10 cellular contexts compared by ENCODE assay signal in the genomic region with DNA sequence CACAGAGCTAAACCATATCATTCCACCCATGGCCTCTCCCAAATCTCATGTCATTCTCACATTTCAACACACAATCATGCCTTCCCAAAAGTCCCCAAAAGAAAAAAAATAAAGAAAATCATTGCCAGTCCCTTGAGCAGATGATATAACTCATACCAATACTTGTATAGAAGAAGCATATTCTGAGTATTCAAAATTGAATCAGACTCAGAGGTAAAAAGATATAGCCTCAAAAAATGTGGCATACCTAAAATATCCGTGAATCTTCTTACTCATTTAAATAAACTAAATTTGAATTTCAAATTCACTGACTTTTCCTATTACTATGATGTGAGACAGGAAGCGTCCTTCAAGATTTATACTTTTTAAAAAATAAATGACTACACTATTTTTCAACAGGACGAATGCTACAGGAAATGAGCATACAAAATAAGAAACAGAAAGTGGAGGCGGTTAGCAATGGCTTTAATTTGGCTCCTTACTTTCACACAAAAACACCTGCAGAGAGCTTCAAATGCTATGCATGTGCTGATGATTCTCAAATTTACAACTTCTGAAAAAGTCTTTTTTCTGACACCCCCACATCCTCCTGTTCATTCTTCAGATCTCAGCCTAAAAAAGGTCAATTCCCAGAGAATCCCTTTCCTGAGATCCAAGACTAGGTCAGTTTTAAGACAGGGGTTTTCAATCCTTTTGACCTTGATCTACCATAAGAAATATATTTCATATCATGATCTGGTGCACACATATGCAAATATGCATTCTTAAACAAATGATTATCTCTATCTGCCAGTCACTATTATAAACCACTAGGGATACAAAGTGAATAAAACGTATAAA. TPM values are rescaled to one million over a fixed set of nuclear protein-coding genes. Genes with fewer than 3 reads are reported as not detected.
DNase-seq lines count a peak whose midpoint lies in the region; ATAC-seq, FAIRE-seq and TF ChIP-seq lines count a peak whose summit lies in the region.
"Had no signal": no experiment of that assay in that cellular context is flagged by ENCODE, and none has a peak within 500 bp of the region (broad histone marks: within the 10 kb centered on the region; RNA-seq: fewer than 3 reads in every experiment).

No MANE protein-coding gene starts in this region.

- no peak for TF ChIP-seq POLR2A in thyroid gland (IDR thresholded peaks at IDR 0.05)

- intact Hi-C loops in lower lobe of right lung (cut with DNase I): no loop called here
- intact Hi-C loops in thyroid gland (cut with DNase I): no loop called here

- TF ChIP-seq CTCF in lower lobe of right lung (IDR thresholded peaks at IDR 0.05) (no peak), thyroid gland (IDR thresholded peaks at IDR 0.05) (no peak)

- peak overlapping the region; percentile 70 for H3K4me2 ChIP-seq in BLaER1

- H4K20me1 ChIP-seq in BLaER1: no peaks in the 10 kb centered on the region

- FAIRE-seq in frontal cortex (lab: Jason Lieb, UNC): no peak

- H3K9me3 ChIP-seq in BLaER1: no peaks in the 10 kb centered on the region; the same call in 1 of the 2 replicates
- H3K9me3 ChIP-seq in lower lobe of right lung: no peaks in the 10 kb centered on the region
- no peaks in the 10 kb centered on the region for H3K9me3 ChIP-seq in thyroid gland

- 71 to 81% methylated on average over 5 of the region's 5 CpGs for WGBS in thyroid gland, 2 donors

- H3K36me3 ChIP-seq in BLaER1 (no peaks in the 10 kb centered on the region), lower lobe of right lung (no peaks in the 10 kb centered on the region), thyroid gland (no peaks in the 10 kb centered on the region)

- H3K4me3 ChIP-seq in BLaER1 (peak overlapping the region; percentile 19; the same call in 1 of the 2 replicates), lower lobe of right lung (no peak overlapping the region), thyroid gland (replicated peaks in 1 of 3) (no peak overlapping the region)

- no peaks in the 10 kb centered on the region for H3K27me3 ChIP-seq in BLaER1
- H3K27me3 ChIP-seq in lower lobe of right lung (ENCODE audit: low read depth): no peaks in the 10 kb centered on the region
- no peaks in the 10 kb centered on the region for H3K27me3 ChIP-seq in thyroid gland

- H3K4me1 ChIP-seq in BLaER1 (peaks cover 47% of the 10 kb centered on the region), lower lobe of right lung (no peaks in the 10 kb centered on the region), thyroid gland (no peaks in the 10 kb centered on the region)

- DNase-seq in RPMI8226 (peak; percentile 43), ureter (ENCODE audit: low spot score) (no peak), lower lobe of right lung (no peak), thyroid gland (no peak), frontal cortex (ENCODE audit: low spot score in 2 of 2) (no peak)
- DNase-seq: KBM-7 had no signal

- H3K9ac ChIP-seq in BLaER1: no peak overlapping the region

- ATAC-seq in GM19035 (IDR thresholded peaks at IDR 0.05; ENCODE audit: unreplicated experiment) (peak; percentile 89), HG02938 (IDR thresholded peaks at IDR 0.05; ENCODE audit: unreplicated experiment) (peak; percentile 83), lower lobe of right lung (no peak)
- ATAC-seq: left lobe of liver had no signal

- H3K27ac ChIP-seq in BLaER1 (peak overlapping the region; percentile 64), lower lobe of right lung (no peak overlapping the region), thyroid gland (no peak overlapping the region)

RNA-seq across cellular contexts. Expression of gene DMXL1, which starts 39.6 kb away (rescaled TPM):
- total RNA-seq in ureter (62.9 TPM), lower lobe of right lung (56.4 TPM), thyroid gland (100 to 1,000 TPM in 1 of 4 donors, 10 to 100 TPM in 3; 90.8 to 158 (median 95.4) TPM), frontal cortex (104 TPM)

RNA-seq across cellular contexts. Expression of gene DTWD2, which starts 42.9 kb away (rescaled TPM):
- total RNA-seq in ureter (12.9 TPM), lower lobe of right lung (9.0 TPM), thyroid gland (10 to 100 TPM; 17.6 to 37.8 (median 28.8) TPM), frontal cortex (11.8 TPM)

Comparison
In these comparisons a context has a peak if more than half of its experiments do, and no peak if none do; other contexts are left out.
1. ATAC-seq: peak in GM19035 (single experiment) and HG02938 (single experiment); none in lower lobe of right lung (0 of 2).